In the genomic region with DNA sequence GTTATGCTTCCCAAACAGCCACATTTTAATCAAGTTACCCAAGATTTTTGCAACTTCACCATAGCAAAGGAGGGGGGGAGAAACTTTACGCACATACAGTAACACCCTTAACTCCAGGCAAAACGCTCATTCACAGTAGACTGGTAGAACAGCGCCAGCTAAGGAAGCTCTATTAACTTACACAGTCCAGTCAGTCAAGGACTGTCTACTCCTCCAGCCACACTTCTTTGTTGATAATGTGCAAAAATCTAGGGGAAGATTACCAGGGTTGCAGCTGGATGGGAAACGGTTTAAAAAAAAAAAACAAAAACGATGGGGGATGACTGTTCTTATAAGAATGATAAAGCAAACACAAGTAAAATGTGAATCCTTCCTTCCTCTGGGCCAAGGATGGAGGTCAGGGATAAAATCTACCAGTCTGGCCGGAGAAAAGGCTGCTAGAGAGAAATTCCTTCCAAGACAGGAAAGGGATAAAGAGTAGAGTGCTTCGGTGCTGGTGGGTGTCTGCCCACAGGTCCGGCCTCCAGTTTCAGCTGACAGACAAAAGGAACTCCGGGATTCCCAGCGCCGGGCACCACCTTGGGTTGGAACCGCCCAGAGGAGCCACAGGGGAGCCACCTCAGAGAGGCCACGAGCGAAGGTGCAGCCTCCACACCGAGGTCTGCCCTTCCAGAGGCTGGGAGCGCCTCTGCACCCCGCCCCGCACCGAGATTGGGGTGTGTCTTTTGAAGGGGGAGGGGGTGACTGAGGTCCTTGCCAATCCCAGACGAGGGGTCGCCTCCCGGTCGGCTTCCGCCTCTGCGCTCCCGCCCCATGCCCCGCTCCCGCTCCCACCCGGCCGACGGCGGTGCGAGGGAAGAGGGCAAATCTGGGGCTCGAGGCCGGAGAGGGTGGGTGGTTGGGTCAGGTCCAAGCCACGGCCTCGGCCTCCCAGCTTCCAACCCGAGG, we compare ENCODE assay signal across 8 cellular contexts. TPM values are rescaled to one million over a fixed set of nuclear protein-coding genes. Genes with fewer than 3 reads are reported as not detected.
DNase-seq lines count a peak whose midpoint lies in the region; ATAC-seq and TF ChIP-seq lines count a peak whose summit lies in the region.

No MANE protein-coding gene starts in this region.

- no peaks in the 10 kb centered on the region for H3K36me3 ChIP-seq in thymus (ENCODE audit: control insufficient read depth, insufficient read depth)

- in situ Hi-C loops in GM13976 (cut with MboI; ENCODE audit: low sequenced_read_pairs, unreplicated experiment) = no loop called here

- WGBS in thymus = under 1% methylated on average over 38 of the region's 38 CpGs

- H3K4me3 Mint-ChIP-seq in T-helper 17 cell = no peak overlapping the region

- H3K4me1 ChIP-seq in thymus (ENCODE audit: control insufficient read depth, insufficient read depth, low read length) = no peaks in the 10 kb centered on the region

- H3K9me3 ChIP-seq in T-helper 17 cell (ENCODE audit: control insufficient read depth, low read length, poor library complexity, severe bottlenecking) (no peaks in the 10 kb centered on the region), thymus (ENCODE audit: control insufficient read depth) (no peaks in the 10 kb centered on the region)

- peaks cover 8% of the 10 kb centered on the region for H3K27me3 Mint-ChIP-seq in T-helper 17 cell

- no peak overlapping the region for H3K27ac Mint-ChIP-seq in T-helper 17 cell

- DNase-seq in AML-193 (lab: John Stamatoyannopoulos, UW) (peak; percentile 84 to 88), GM13976 (ENCODE audit: low spot score) (peak; percentile 27), NCI-H1092 treated with DMSO at 0.1 percent for 48 hours (lab: John Stamatoyannopoulos, UW) (peak; percentile 68), T-helper 17 cell (peak in 2 of 3 donors; percentile 15 to 16), epithelial cell of esophagus (ENCODE audit: low read depth) (peak; percentile 75), mesenteric fat pad (ENCODE audit: low spot score) (peak; percentile 90)

- peak overlapping the region; percentile 77 for H3K4me3 ChIP-seq in epithelial cell of esophagus (ENCODE audit: low read length)
- peak overlapping the region; percentile 82 for H3K4me3 ChIP-seq in thymus (ENCODE audit: low read length)

- TF ChIP-seq CTCF in GM13976 (IDR thresholded peaks at IDR 0.05; ENCODE audit: borderline replicate concordance, control extremely low read depth, extremely low read depth, insufficient read depth, missing control alignments) = no peak
- TF ChIP-seq CTCF in epithelial cell of esophagus (IDR thresholded peaks at IDR 0.05; ENCODE audit: insufficient read depth, low read depth, low read length, missing control alignments) = peak; percentile 43

- H3K27ac ChIP-seq in thymus (ENCODE audit: low read depth) = peak overlapping the region; percentile 82

- ATAC-seq in HG02763 (IDR thresholded peaks at IDR 0.05; ENCODE audit: unreplicated experiment) (peak; percentile 21), T-helper 17 cell (peak; percentile 12)

- peaks cover 5% of the 10 kb centered on the region for H3K4me1 Mint-ChIP-seq in T-helper 17 cell

- no peaks in the 10 kb centered on the region for H3K36me3 Mint-ChIP-seq in T-helper 17 cell (ENCODE audit: low read depth)

- no peaks in the 10 kb centered on the region for H3K27me3 ChIP-seq in thymus (ENCODE audit: control insufficient read depth, insufficient read depth)

RNA-seq across cellular contexts. Expression of a gene that starts 0.8 kb away (rescaled TPM):
- total RNA-seq in T-helper 17 cell = under 1 TPM; 0.17 to 0.44 TPM
- total RNA-seq in mesenteric fat pad = 11.7 TPM
- polyA plus RNA-seq in thymus = 3.1 TPM

Comparison
In these comparisons a context has a peak if more than half of its experiments do, and no peak if none do; other contexts are left out.
1. Peak in every context shown above with its lines: DNase-seq, ATAC-seq, H3K4me3 ChIP-seq and H3K27ac ChIP-seq.
2. DNase-seq: peak in every context shown above with its lines; median percentile 90 in mesenteric fat pad; 86 in AML-193; 75 in epithelial cell of esophagus; 68 in NCI-H1092 treated with DMSO at 0.1 percent for 48 hours; 27 in GM13976; 16 in T-helper 17 cell.